8 cellular contexts compared by ENCODE assay signal in the genomic region with DNA sequence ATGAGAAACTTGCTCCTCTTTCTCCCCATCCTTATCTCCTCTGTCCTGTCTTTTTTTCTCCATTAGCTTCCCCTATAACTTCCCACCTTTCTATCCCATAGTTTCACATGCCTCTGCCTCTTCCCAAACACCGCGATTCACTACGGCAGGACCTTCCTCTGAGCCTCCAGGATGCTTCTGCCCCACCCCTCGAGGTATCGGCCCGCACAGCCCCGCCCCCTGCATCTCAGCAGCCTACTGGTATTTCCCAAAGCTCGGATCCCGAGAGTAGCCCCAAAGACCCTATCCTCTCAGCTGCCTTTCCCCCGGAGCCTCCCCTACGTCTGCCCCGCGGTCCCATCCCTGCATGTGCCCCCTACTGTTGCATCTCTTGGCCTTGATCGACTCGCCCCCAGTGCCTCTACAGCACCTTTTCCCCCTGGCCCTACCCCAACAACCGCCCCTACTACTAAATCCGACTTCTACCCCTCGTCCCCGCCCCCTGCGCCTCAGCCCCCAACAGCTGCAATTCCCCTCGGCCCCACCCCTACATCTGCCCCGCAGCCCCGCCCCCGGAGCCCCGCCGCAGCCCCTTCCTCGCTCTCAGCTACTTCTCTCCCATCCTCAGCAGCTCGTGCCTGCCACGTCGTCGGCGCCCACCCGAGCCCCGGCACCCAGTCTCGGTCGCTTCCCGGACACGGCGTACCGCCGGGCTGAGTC. TPM values are rescaled to one million over a fixed set of nuclear protein-coding genes. Genes with fewer than 3 reads are reported as not detected.
DNase-seq lines count a peak whose midpoint lies in the region; ATAC-seq lines count a peak whose summit lies in the region.

No MANE protein-coding gene starts in this region.

- H3K27ac ChIP-seq in temporal lobe (ENCODE audit: low read depth, low read length): peak overlapping the region; percentile 56

- peaks cover 0 to 30% (median 5%) of the 10 kb centered on the region in 3 donors for H3K36me3 Mint-ChIP-seq in naive thymus-derived CD8-positive, alpha-beta T cell

- peak overlapping the region; percentile 95 to 99 (median 98) for H3K4me3 Mint-ChIP-seq in naive thymus-derived CD8-positive, alpha-beta T cell

- DNase-seq in COLO829 (ENCODE audit: low spot score): peak; percentile 66
- peak; percentile 96 for DNase-seq in H7
- DNase-seq in NCI-H345 treated with DMSO at 0.1 percent for 48 hours (lab: John Stamatoyannopoulos, UW; ENCODE audit: unreplicated experiment): peak; percentile 88
- DNase-seq in activated CD8-positive, alpha-beta memory T cell treated with anti-CD3 and anti-CD28 coated beads, Interleukin-2, amount 50 U/mL, for 4 hours: peak; percentile 71
- DNase-seq in naive thymus-derived CD8-positive, alpha-beta T cell: peak in 6 of 10 donors; percentile 30 to 82 (median 66)
- DNase-seq in HPDE6-E6E7 (ENCODE audit: extremely low spot score): no peak

- POLR2A ChIA-PET in naive thymus-derived CD8-positive, alpha-beta T cell (lab: Charles Lee): interaction anchor here (0.6 to 6.2 kb wide), 31 partner anchors 8 to 193 kb away, joined by 3 to 96 read pairs (median 5); a partner anchor contains a TSS

- peak overlapping the region; percentile 85 to 96 (median 95) for H3K27ac Mint-ChIP-seq in naive thymus-derived CD8-positive, alpha-beta T cell

- peak overlapping the region; percentile 90 for H3K4me3 ChIP-seq in H7 (ENCODE audit: insufficient read depth, low read depth, low read length)

- peaks cover 0 to under 1% (median 0%) of the 10 kb centered on the region in 5 donors for H3K27me3 Mint-ChIP-seq in naive thymus-derived CD8-positive, alpha-beta T cell

- H3K36me3 ChIP-seq in H7 (replicated peaks; ENCODE audit: control insufficient read depth, insufficient read depth, low read length): peaks cover 16% of the 10 kb centered on the region

- peaks cover 2% of the 10 kb centered on the region; the same call in 1 of the 2 replicates for H3K27me3 ChIP-seq in H7 (ENCODE audit: control insufficient read depth, insufficient read depth, low read length)

- H3K4me1 Mint-ChIP-seq in naive thymus-derived CD8-positive, alpha-beta T cell: peaks cover 13 to 21% (median 14%) of the 10 kb centered on the region in 4 donors

- ATAC-seq in esophagus mucosa: peak; percentile 47
- ATAC-seq in naive thymus-derived CD8-positive, alpha-beta T cell: peak; percentile 57 to 61

- H3K9me3 Mint-ChIP-seq in naive thymus-derived CD8-positive, alpha-beta T cell: no peaks in the 10 kb centered on the region

RNA-seq across cellular contexts. Expression of a gene that starts 0.5 kb away (rescaled TPM):
- total RNA-seq in H7 (2014; rRNA removed; shearing (Covaris generic)): 27.0 and 27.4 TPM in 2 replicates
- 39.5 TPM for total RNA-seq in esophagus mucosa
- total RNA-seq in naive thymus-derived CD8-positive, alpha-beta T cell: 10 to 100 TPM; 31.1 to 33.8 TPM
- polyA plus RNA-seq in naive thymus-derived CD8-positive, alpha-beta T cell: 10 to 100 TPM; 10.7 to 14.7 (median 12.4) TPM
- 8.4 TPM for total RNA-seq in temporal lobe

RNA-seq across cellular contexts. Expression of a gene that starts 13.0 kb away (rescaled TPM):
- total RNA-seq in H7 (2014; rRNA removed; shearing (Covaris generic)): 4.4 and 8.8 TPM in 2 replicates
- total RNA-seq in esophagus mucosa: 1.7 TPM
- total RNA-seq in naive thymus-derived CD8-positive, alpha-beta T cell: 1 to 10 TPM; 5.8 to 6.1 TPM
- polyA plus RNA-seq in naive thymus-derived CD8-positive, alpha-beta T cell: 1 to 10 TPM; 2.0 to 3.9 (median 3.4) TPM
- 4.2 TPM for total RNA-seq in temporal lobe

RNA-seq across cellular contexts. Expression of a gene that starts 27.3 kb away (rescaled TPM):
- total RNA-seq in H7 (2014; rRNA removed; shearing (Covaris generic)): 0.22 and 0.52 TPM in 2 replicates
- total RNA-seq in esophagus mucosa (13.7 TPM), temporal lobe (1.7 TPM)
- total RNA-seq in naive thymus-derived CD8-positive, alpha-beta T cell: not detected
- under 1 TPM; 0.27 to 0.57 (median 0.42) TPM for polyA plus RNA-seq in naive thymus-derived CD8-positive, alpha-beta T cell

RNA-seq across cellular contexts. Expression of a gene that starts 34.4 kb away (rescaled TPM):
- total RNA-seq in H7 (2014; rRNA removed; shearing (Covaris generic)): 44.3 and 45.1 TPM in 2 replicates
- 18.2 TPM for total RNA-seq in esophagus mucosa
- total RNA-seq in naive thymus-derived CD8-positive, alpha-beta T cell: 10 to 100 TPM; 42.8 to 44.6 TPM
- 10 to 100 TPM; 40.2 to 54.5 (median 40.7) TPM for polyA plus RNA-seq in naive thymus-derived CD8-positive, alpha-beta T cell
- 23.6 TPM for total RNA-seq in temporal lobe

RNA-seq across cellular contexts. Expression of a gene that starts 34.5 kb away (rescaled TPM):
- total RNA-seq in H7 (2014; rRNA removed; shearing (Covaris generic)): 11.3 and 11.5 TPM in 2 replicates
- 6.7 TPM for total RNA-seq in esophagus mucosa
- 10 to 100 TPM; 16.3 to 18.9 TPM for total RNA-seq in naive thymus-derived CD8-positive, alpha-beta T cell
- polyA plus RNA-seq in naive thymus-derived CD8-positive, alpha-beta T cell: 1 to 10 TPM; 5.8 to 6.6 (median 6.1) TPM
- 19.9 TPM for total RNA-seq in temporal lobe
